ENCODE assay signal across 24 cellular contexts in the genomic region with DNA sequence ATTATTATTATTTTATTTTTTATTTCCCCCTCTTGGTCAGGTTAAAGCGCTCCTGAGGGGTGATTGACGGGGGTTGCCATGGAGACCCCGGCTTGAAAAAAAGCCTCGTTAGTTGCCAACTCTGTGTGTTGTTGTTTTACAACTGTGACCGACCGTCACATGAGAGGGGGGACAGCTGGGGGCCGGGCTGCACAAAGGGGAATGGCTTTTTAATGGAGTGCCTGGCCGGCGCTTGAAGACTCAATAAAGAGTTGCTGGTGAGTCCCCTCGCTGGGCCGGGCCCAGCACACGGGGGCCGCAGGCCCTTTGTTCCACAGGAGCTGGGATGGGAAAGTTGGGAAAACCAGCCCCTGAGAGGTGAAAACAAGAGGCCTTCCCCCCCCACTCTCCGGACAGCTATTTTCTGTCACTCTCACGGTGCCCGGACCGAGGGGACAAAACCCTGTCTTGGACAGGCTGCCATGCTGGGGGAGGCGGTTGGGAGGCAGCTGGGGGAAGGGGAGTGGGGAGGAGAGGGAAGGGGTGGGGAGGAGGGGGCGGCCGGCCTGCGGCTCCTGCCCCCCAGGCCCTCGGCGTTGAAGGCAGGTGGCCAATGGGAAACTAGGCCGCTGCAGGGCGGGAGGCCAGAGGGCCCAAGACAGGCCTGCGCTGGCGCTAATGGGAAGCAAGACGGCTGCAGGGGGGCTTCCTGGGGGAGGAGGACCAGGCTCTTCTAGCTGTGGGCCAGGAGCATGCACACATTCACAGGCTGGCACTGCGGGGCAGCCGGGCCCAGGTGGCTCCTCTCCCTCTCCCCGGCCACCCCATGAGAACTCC.
A peak's percentile ranks its signal among the peaks of the same experiment; 100 is the strongest.
DNase-seq lines count a peak whose midpoint lies in the region; ATAC-seq and TF ChIP-seq lines count a peak whose summit lies in the region.
"Had no signal": no experiment of that assay in that cellular context is flagged by ENCODE, and none has a peak within 500 bp of the region (broad histone marks: within the 10 kb centered on the region; RNA-seq: fewer than 3 reads in every experiment).

No MANE protein-coding gene starts in this region.

- POLR2A ChIA-PET in A673 (lab: Charles Lee; ENCODE audit: low non-redundant PET) = no interaction called here

- H3K27ac ChIP-seq in right atrium auricular region = peak overlapping the region; percentile 89 to 98
- peak overlapping the region in 3 of 12 donors; percentile 82 to 87 (median 87) for H3K27ac ChIP-seq in heart left ventricle
- H3K27ac ChIP-seq in A673 (ENCODE audit: low read depth, low read length, poor library complexity, severe bottlenecking) = no peak overlapping the region
- H3K27ac ChIP-seq in sigmoid colon = peak overlapping the region in 2 of 4 donors; percentile 86 to 90
- H3K27ac ChIP-seq: PC-9, tibial artery, WERI-Rb-1 had no signal

- CTCF ChIA-PET in A673 (lab: Charles Lee) = no interaction called here

- DNase-seq in right atrium auricular region (ENCODE audit: low spot score) (no peak), heart left ventricle (no peak), NCI-H69 (lab: John Stamatoyannopoulos, UW) (peak; percentile 71), medulla oblongata (ENCODE audit: extremely low spot score) (peak; percentile 23), A673 (ENCODE audit: low spot score) (no peak), NCI-H2107 (lab: John Stamatoyannopoulos, UW) (no peak), sigmoid colon (no peak), NOMO-1 (lab: John Stamatoyannopoulos, UW; ENCODE audit: unreplicated experiment in 2 of 2) (no peak)
- DNase-seq: activated CD4-positive, alpha-beta T cell treated with anti-CD3 and anti-CD28 coated beads, Interleukin-2, amount 50 U/mL, for 4 hours; activated gamma-delta T cell treated with Interleukin-2 at 50 U/mL for 16 hours; dermis blood vessel endothelial cell; DMS53; hippocampal formation; naive B cell; NCI-H1048; NCI-H2171 treated with DMSO at 0.1 percent for 48 hours; NCI-H82; PC-9; stimulated activated naive CD4-positive, alpha-beta T cell treated with Interleukin-2 at 50 U/mL for 16 hours; T-helper 2 cell; tibial artery; WERI-Rb-1 had no signal

- H3K4me3 ChIP-seq in right atrium auricular region (no peak overlapping the region), heart left ventricle (no peak overlapping the region), A673 (ENCODE audit: low read depth, low read length, poor library complexity, severe bottlenecking) (no peak overlapping the region), sigmoid colon (no peak overlapping the region)
- H3K4me3 ChIP-seq: HAP-1, lung, PC-9, tibial artery had no signal

- WGBS in heart left ventricle, 4 donors = 75 to 80% (median 77%) methylated on average over 25 to 31 of the region's 31 CpGs
- 86 to 90% methylated on average over 31 of the region's 31 CpGs for WGBS in sigmoid colon, 2 donors

- no TSS peak for BruUV-seq in A673 (replicated peaks; lab: Mats Ljungman, UMichigan)

- TF ChIP-seq POLR2A in heart left ventricle (IDR thresholded peaks at IDR 0.05) = no peak
- no peak for TF ChIP-seq POLR2A in sigmoid colon (IDR thresholded peaks at IDR 0.05)

- H3K9me3 ChIP-seq in right atrium auricular region (no peaks in the 10 kb centered on the region), heart left ventricle (no peaks in the 10 kb centered on the region), A673 (ENCODE audit: low read depth, low read length, poor library complexity, severe bottlenecking) (no peaks in the 10 kb centered on the region), sigmoid colon (no peaks in the 10 kb centered on the region)
- H3K9me3 ChIP-seq: HAP-1 had no signal

- peaks cover 0 to 62% of the 10 kb centered on the region in 2 donors for H3K4me1 ChIP-seq in right atrium auricular region
- H3K4me1 ChIP-seq in heart left ventricle = peaks cover 0 to 71% (median 33%) of the 10 kb centered on the region in 12 donors
- peaks cover 20% of the 10 kb centered on the region for H3K4me1 ChIP-seq in A673 (ENCODE audit: insufficient read depth, low read length, poor library complexity, severe bottlenecking)
- peaks cover 0 to 48% (median 44%) of the 10 kb centered on the region in 4 donors for H3K4me1 ChIP-seq in sigmoid colon
- H3K4me1 ChIP-seq: HAP-1 had no signal

- no peaks in the 10 kb centered on the region for H3K27me3 ChIP-seq in right atrium auricular region
- H3K27me3 ChIP-seq in heart left ventricle = no peaks in the 10 kb centered on the region
- H3K27me3 ChIP-seq in A673 (replicated peaks; ENCODE audit: insufficient read depth, low read depth, low read length, poor library complexity) = no peaks in the 10 kb centered on the region
- no peaks in the 10 kb centered on the region for H3K27me3 ChIP-seq in sigmoid colon

- H3K36me3 ChIP-seq in right atrium auricular region (no peaks in the 10 kb centered on the region), heart left ventricle (no peaks in the 10 kb centered on the region), A673 (ENCODE audit: insufficient read depth, low read length, poor library complexity, severe bottlenecking) (no peaks in the 10 kb centered on the region), sigmoid colon (no peaks in the 10 kb centered on the region)
- H3K36me3 ChIP-seq: HAP-1, tibial artery, WERI-Rb-1 had no signal

- TF ChIP-seq CTCF in right atrium auricular region (IDR thresholded peaks at IDR 0.05) (no peak), heart left ventricle (IDR thresholded peaks at IDR 0.05) (no peak), A673 (conservative IDR thresholded peaks at IDR 0.05; ENCODE audit: low read depth, low read length) (no peak), sigmoid colon (IDR thresholded peaks at IDR 0.05) (no peak)

- intact Hi-C loops in heart left ventricle (cut with DNase I) = loop anchor here in 1 of 10 donors (5.0 kb wide), 1 partner anchor 42 kb away; no protein-coding TSS in a partner anchor
- intact Hi-C loops in A673 (cut with micrococcal nuclease; ENCODE audit: unreplicated experiment) = no loop called here
- intact Hi-C loops in sigmoid colon (cut with DNase I) = loop anchor here (5.0 kb wide), 1 partner anchor 58 kb away; no protein-coding TSS in a partner anchor

- TF ChIP-seq EP300 in sigmoid colon (IDR thresholded peaks at IDR 0.05) = no peak

- no peak for ATAC-seq in heart left ventricle

Comparison
In these comparisons a context has a peak if more than half of its experiments do, and no peak if none do; other contexts are left out.
1. DNase-seq: peak in NCI-H69 (single experiment) and medulla oblongata (single experiment); none in right atrium auricular region (single experiment), heart left ventricle (0 of 5), A673 (single experiment), NCI-H2107 (single experiment), sigmoid colon (single experiment) and NOMO-1 (0 of 2).